15 cellular contexts compared by ENCODE assay signal in genomic region chr5:65086234-65086886, GRCh38.
DNase-seq lines count a peak whose midpoint lies in the region; TF ChIP-seq lines count a peak whose summit lies in the region.
"Had no signal": no experiment of that assay in that cellular context is flagged by ENCODE, and none has a peak within 500 bp of the region (broad histone marks: within the 10 kb centered on the region; RNA-seq: fewer than 3 reads in every experiment).

No MANE protein-coding gene starts in this region.

- DNase-seq in Daoy (ENCODE audit: low read depth) (peak; percentile 50), M059J (ENCODE audit: low read depth) (peak; percentile 15), astrocyte of the spinal cord (ENCODE audit: low read depth, low spot score) (peak; percentile 59), kidney tubule cell (ENCODE audit: low spot score) (peak; percentile 63), NCI-H187 treated with DMSO at 0.1 percent for 48 hours (lab: John Stamatoyannopoulos, UW) (no peak), NCI-H128 (lab: John Stamatoyannopoulos, UW; ENCODE audit: unreplicated experiment) (no peak)
- DNase-seq in stimulated activated CD4-positive, alpha-beta T cell treated with anti-CD3 and anti-CD28 coated beads, Interleukin-4, amount 100 ng/mL, for 4 hours = no peak
- DNase-seq: endodermal cell; gastrocnemius medialis; GDM1; left lung; mucosa of descending colon; NCI-H1092 treated with DMSO at 0.1 percent for 48 hours; NK-92 treated with Interleukin-12 subunit alpha and Interleukin-12 subunit beta, amount 100 ng/mL, for 24 hours had no signal

- TF ChIP-seq CTCF in astrocyte of the spinal cord (IDR thresholded peaks at IDR 0.05; ENCODE audit: low read depth, low read length) = no peak

- in situ Hi-C loops in astrocyte of the spinal cord (cut with HindIII; ENCODE audit: low sequenced_read_pairs) = no loop called here

- no peak overlapping the region for H3K4me3 ChIP-seq in astrocyte of the spinal cord (ENCODE audit: low read depth, low read length)
- H3K4me3 ChIP-seq: gastrocnemius medialis, left lung, mucosa of descending colon, right atrium auricular region had no signal

Comparison
In these comparisons a context has a peak if more than half of its experiments do, and no peak if none do; other contexts are left out.
1. DNase-seq: peak in Daoy (single experiment), M059J (single experiment), astrocyte of the spinal cord (single experiment) and kidney tubule cell (single experiment); none in stimulated activated CD4-positive, alpha-beta T cell treated with anti-CD3 and anti-CD28 coated beads, Interleukin-4, amount 100 ng/mL, for 4 hours (0 of 2), NCI-H187 treated with DMSO at 0.1 percent for 48 hours (single experiment) and NCI-H128 (single experiment).